ENCODE assay signal across 8 cellular contexts in genomic region chr1:17119076-17119743, GRCh38. TPM values are rescaled to one million over a fixed set of nuclear protein-coding genes. Genes with fewer than 3 reads are reported as not detected.
DNase-seq lines count a peak whose midpoint lies in the region; ATAC-seq lines count a peak whose summit lies in the region.

PADI2 (minus strand) TSS chr1:17119451; CDS start chr1:17119371, 80 bp downstream.

- DNase-seq in Ammon's horn (ENCODE audit: low spot score) (peak; percentile 94), NCI-H2171 (lab: John Stamatoyannopoulos, UW) (peak; percentile 87), memory B cell (ENCODE audit: low spot score in 2 of 2) (peak; percentile 50 to 54)
- DNase-seq in activated CD4-positive, alpha-beta T cell treated with anti-CD3 and anti-CD28 coated beads, Interleukin-2, amount 50 U/mL, for 48 hours, result peak; percentile 68 to 75
- DNase-seq in stimulated activated CD4-positive, alpha-beta T cell treated with anti-CD3 and anti-CD28 coated beads, TNF-alpha, amount 100 ng/mL, for 48 hours (ENCODE audit: low read depth in 3 of 3), result peak; percentile 37 to 59 (median 41)

- WGBS in ectodermal cell, 2 experiments, result 1% methylated on average over 58 of the region's 58 CpGs

- H3K36me3 Mint-ChIP-seq in memory B cell, result no peaks in the 10 kb centered on the region

- peak within 1 kb of the TSS; percentile 47 for H3K4me3 ChIP-seq in ectodermal cell (ENCODE audit: insufficient read depth, low read depth, low read length)

- H3K9me3 ChIP-seq in ectodermal cell (ENCODE audit: control insufficient read depth, low read length), result no peaks in the 10 kb centered on the region

- peak within 1 kb of the TSS; percentile 83 for H3K4me3 Mint-ChIP-seq in memory B cell

- H3K27me3 ChIP-seq in ectodermal cell (ENCODE audit: control insufficient read depth, insufficient read depth, low read length, poor library complexity, severe bottlenecking), result peaks cover 41% of the 10 kb centered on the region

- H3K4me1 ChIP-seq in ectodermal cell (ENCODE audit: control insufficient read depth, insufficient read depth, low read length), result peaks cover 22% of the 10 kb centered on the region

- no peak within 1 kb of the TSS for H3K27ac ChIP-seq in ectodermal cell (ENCODE audit: insufficient read depth, low read depth, low read length, poor library complexity, severe bottlenecking)

- peaks cover 21% of the 10 kb centered on the region for H3K4me1 Mint-ChIP-seq in memory B cell

- H3K27me3 Mint-ChIP-seq in memory B cell, result peaks cover 16% of the 10 kb centered on the region

- ATAC-seq in GM21423 (IDR thresholded peaks at IDR 0.05; ENCODE audit: unreplicated experiment), result peak; percentile 62
- peak; percentile 92 for ATAC-seq in memory B cell (ENCODE audit: low read depth)
- no peak for ATAC-seq in GM18517 (IDR thresholded peaks at IDR 0.05; ENCODE audit: unreplicated experiment)

- no peaks in the 10 kb centered on the region for H3K9me3 Mint-ChIP-seq in memory B cell

- peak within 1 kb of the TSS; percentile 39 for H3K27ac Mint-ChIP-seq in memory B cell

- H3K36me3 ChIP-seq in ectodermal cell (ENCODE audit: control insufficient read depth, insufficient read depth, low read length), result no peaks in the 10 kb centered on the region

RNA-seq across cellular contexts. Expression of gene PADI2, which starts in this region (rescaled TPM):
- 1.3 TPM for polyA plus RNA-seq in ectodermal cell (2013, experiment 1 of 4)
- polyA plus RNA-seq in ectodermal cell (2013, experiment 2 of 4), result 1.5 TPM
- 2.0 TPM for polyA plus RNA-seq in ectodermal cell (2013, experiment 3 of 4)
- 1.9 TPM for polyA plus RNA-seq in ectodermal cell (2013, experiment 4 of 4)

Comparison
In these comparisons a context has a peak if more than half of its experiments do, and no peak if none do; other contexts are left out.
1. DNase-seq: peak in every context shown above with its lines; median percentile 94 in Ammon's horn; 87 in NCI-H2171; 72 in activated CD4-positive, alpha-beta T cell treated with anti-CD3 and anti-CD28 coated beads, Interleukin-2, amount 50 U/mL, for 48 hours; 52 in memory B cell; 41 in stimulated activated CD4-positive, alpha-beta T cell treated with anti-CD3 and anti-CD28 coated beads, TNF-alpha, amount 100 ng/mL, for 48 hours.